In genomic region chr13:41791056-41791455, GRCh38 we compare ENCODE assay signal across 1 cellular context.
TF ChIP-seq lines count a peak whose summit lies in the region.

No MANE protein-coding gene starts in this region.

TF ChIP-seq in GM23338, 12 proteins besides CTCF, POLR2A, EP300 and RAD21 (continued from another document):
- no peak for TF ChIP-seq ZNF462 (CRISPR knock-in tag; IDR thresholded peaks at IDR 0.05)
- no peak for TF ChIP-seq EZH2 (IDR thresholded peaks at IDR 0.05; ENCODE audit: low read depth, unreplicated experiment)
- TF ChIP-seq STAT1 (IDR thresholded peaks at IDR 0.05; ENCODE audit: unreplicated experiment), result no peak
- TF ChIP-seq CREB1 (CRISPR knock-in tag; IDR thresholded peaks at IDR 0.05; ENCODE audit: low read depth), result no peak
